ENCODE assay signal across 18 cellular contexts in the genomic region with DNA sequence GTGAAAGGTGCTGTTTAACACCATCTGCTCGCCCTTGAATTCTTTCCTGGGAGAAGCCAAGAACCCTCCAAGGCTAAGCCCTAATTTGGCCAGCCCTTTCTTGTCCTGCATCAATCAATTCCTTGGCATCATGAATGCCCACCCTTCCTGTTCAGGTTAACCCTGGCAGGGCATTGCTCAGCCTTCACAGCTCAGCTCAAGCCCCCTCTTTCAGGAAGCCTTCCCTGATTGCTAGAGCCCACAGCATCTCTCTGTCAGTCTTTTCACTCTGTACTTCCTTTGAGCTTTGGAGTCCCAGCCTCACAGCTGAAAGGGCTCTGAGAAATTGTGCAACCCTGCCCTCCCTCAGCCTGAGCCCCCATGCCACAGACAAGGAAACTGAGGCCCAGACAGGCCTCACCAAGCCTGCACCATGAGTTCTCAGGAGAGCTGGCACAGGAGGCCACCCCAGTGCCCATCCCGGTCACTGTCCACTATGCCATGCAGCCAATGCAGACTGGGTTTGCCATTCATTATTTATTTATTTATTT. TPM values are rescaled to one million over a fixed set of nuclear protein-coding genes. Genes with fewer than 3 reads are reported as not detected.
DNase-seq lines count a peak whose midpoint lies in the region; ATAC-seq, FAIRE-seq and TF ChIP-seq lines count a peak whose summit lies in the region.
"Had no signal": no experiment of that assay in that cellular context is flagged by ENCODE, and none has a peak within 500 bp of the region (broad histone marks: within the 10 kb centered on the region; RNA-seq: fewer than 3 reads in every experiment).

No MANE protein-coding gene starts in this region.

- CTCF ChIA-PET in Caco-2 (lab: Charles Lee) = no interaction called here
- CTCF ChIA-PET in Panc1 (lab: Charles Lee) = no interaction called here

- H3K9me3 Mint-ChIP-seq in activated naive CD4-positive, alpha-beta T cell treated with anti-CD3 and anti-CD28 coated beads, Interleukin-2, amount 50 U/mL, for 24 hours = no peaks in the 10 kb centered on the region
- H3K9me3 Mint-ChIP-seq in Caco-2 (ENCODE audit: unreplicated experiment) = no peaks in the 10 kb centered on the region
- H3K9me3 Mint-ChIP-seq: CD4-positive, CD25-positive, alpha-beta regulatory T cell had no signal

- H3K4me1 Mint-ChIP-seq in activated naive CD4-positive, alpha-beta T cell treated with anti-CD3 and anti-CD28 coated beads, Interleukin-2, amount 50 U/mL, for 24 hours = peaks cover 12% of the 10 kb centered on the region
- peaks cover 21% of the 10 kb centered on the region for H3K4me1 Mint-ChIP-seq in Caco-2 (ENCODE audit: low read depth, unreplicated experiment)

- H3K9me3 ChIP-seq in Caco-2 = no peaks in the 10 kb centered on the region
- H3K9me3 ChIP-seq in Panc1 (ENCODE audit: control insufficient read depth, insufficient read depth, low read depth, low read length) = no peaks in the 10 kb centered on the region
- H3K9me3 ChIP-seq: BLaER1 treated with 17β-estradiol and CSF1 and Interleukin-3, amounts not matched to agents 10 nM and 100 nM had no signal

- ATAC-seq in Panc1 = no peak
- ATAC-seq: GM12878, HCT116 had no signal

- H3K4me1 ChIP-seq in Caco-2 = peaks cover 33% of the 10 kb centered on the region
- H3K4me1 ChIP-seq in Panc1 (ENCODE audit: control insufficient read depth, insufficient read depth, low read length) = peaks cover 44% of the 10 kb centered on the region

- H3K36me3 Mint-ChIP-seq in activated naive CD4-positive, alpha-beta T cell treated with anti-CD3 and anti-CD28 coated beads, Interleukin-2, amount 50 U/mL, for 24 hours = peaks cover 3% of the 10 kb centered on the region
- H3K36me3 Mint-ChIP-seq in Caco-2 (ENCODE audit: insufficient read depth, unreplicated experiment) = peaks cover 7% of the 10 kb centered on the region
- H3K36me3 Mint-ChIP-seq: CD4-positive, CD25-positive, alpha-beta regulatory T cell had no signal

- in situ Hi-C loops in Panc1 (cut with HindIII; ENCODE audit: low pct_unique_long_range_greater_than_20kb, low sequenced_read_pairs) = no loop called here

- H3K27ac Mint-ChIP-seq in activated naive CD4-positive, alpha-beta T cell treated with anti-CD3 and anti-CD28 coated beads, Interleukin-2, amount 50 U/mL, for 24 hours = peak overlapping the region; percentile 51
- peak overlapping the region; percentile 50 for H3K27ac Mint-ChIP-seq in Caco-2 (ENCODE audit: unreplicated experiment)

- no peak for DNase-seq in activated naive CD4-positive, alpha-beta T cell (lab: John Stamatoyannopoulos, UW)
- DNase-seq in Caco-2 (no peak), Panc1 (ENCODE audit: low read depth, low spot score) (no peak), bronchial epithelial cell (ENCODE audit: low read depth) (no peak), NCI-H2196 (lab: John Stamatoyannopoulos, UW; ENCODE audit: unreplicated experiment) (no peak), foreskin melanocyte (no peak), lower leg skin (ENCODE audit: low spot score in 2 of 2) (no peak)
- DNase-seq: AML-193; Calu3; CD4-positive, CD25-positive, alpha-beta regulatory T cell; DMS 273 treated with DMSO at 0.1 percent for 48 hours had no signal

- no peak overlapping the region for H3K4me3 Mint-ChIP-seq in activated naive CD4-positive, alpha-beta T cell treated with anti-CD3 and anti-CD28 coated beads, Interleukin-2, amount 50 U/mL, for 24 hours
- H3K4me3 Mint-ChIP-seq in Caco-2 (ENCODE audit: unreplicated experiment) = no peak overlapping the region
- H3K4me3 Mint-ChIP-seq: CD4-positive, CD25-positive, alpha-beta regulatory T cell had no signal

- TF ChIP-seq POLR2A in lower leg skin (IDR thresholded peaks at IDR 0.05) = no peak

- H3K4me3 ChIP-seq in Caco-2 (ENCODE audit: low read depth, low read length) (no peak overlapping the region), Panc1 (ENCODE audit: low read depth in 2 of 2, low read length in 2 of 2) (no peak overlapping the region), bronchial epithelial cell (ENCODE audit: low read depth, low read length) (no peak overlapping the region), lower leg skin (ENCODE audit: low read depth, poor library complexity, severe bottlenecking) (no peak overlapping the region)
- H3K4me3 ChIP-seq: BLaER1 treated with 17β-estradiol and CSF1 and Interleukin-3, amounts not matched to agents 10 nM and 100 nM; GM12878 had no signal

- POLR2A ChIA-PET in Caco-2 (lab: Charles Lee) = no interaction called here
- POLR2A ChIA-PET in Panc1 (lab: Charles Lee) = no interaction called here

- peaks cover 2% of the 10 kb centered on the region for H3K27me3 Mint-ChIP-seq in activated naive CD4-positive, alpha-beta T cell treated with anti-CD3 and anti-CD28 coated beads, Interleukin-2, amount 50 U/mL, for 24 hours
- H3K27me3 Mint-ChIP-seq in Caco-2 (ENCODE audit: insufficient read depth, unreplicated experiment) = no peaks in the 10 kb centered on the region

- H3K27ac ChIP-seq in Panc1 (ENCODE audit: low read length) = peak overlapping the region; percentile 34; the same call in 1 of the 2 replicates
- H3K27ac ChIP-seq: 22Rv1; BLaER1 treated with 17β-estradiol and CSF1 and Interleukin-3, amounts not matched to agents 10 nM and 100 nM had no signal

- FAIRE-seq in bronchial epithelial cell (lab: Jason Lieb, UNC) = peak; percentile 60
- FAIRE-seq: GM18507, H54 had no signal

- 90 to 92% methylated on average over 2 of the region's 2 CpGs for WGBS in lower leg skin, 2 donors

- no peaks in the 10 kb centered on the region for H3K36me3 ChIP-seq in Caco-2 (ENCODE audit: control insufficient read depth, insufficient read depth, low read length)
- no peaks in the 10 kb centered on the region for H3K36me3 ChIP-seq in Panc1 (ENCODE audit: control insufficient read depth, insufficient read depth, low read length)
- H3K36me3 ChIP-seq in bronchial epithelial cell (ENCODE audit: control insufficient read depth, insufficient read depth, low read length) = no peaks in the 10 kb centered on the region

- BruUV-seq in Caco-2 (replicated peaks; lab: Mats Ljungman, UMichigan) (no TSS peak), Panc1 (replicated peaks; lab: Mats Ljungman, UMichigan) (no TSS peak)

- no peak for TF ChIP-seq CTCF in Caco-2 (IDR thresholded peaks at IDR 0.05; ENCODE audit: insufficient read depth in 1 of 2, low read depth in 1 of 2, low read length in 1 of 2, severe bottlenecking in 1 of 2, unreplicated experiment in 1 of 2)
- no peak for TF ChIP-seq CTCF in Panc1 (IDR thresholded peaks at IDR 0.05)
- TF ChIP-seq CTCF in bronchial epithelial cell (IDR thresholded peaks at IDR 0.05; ENCODE audit: insufficient read depth, low read length, severe bottlenecking) = no peak
- TF ChIP-seq CTCF in lower leg skin (IDR thresholded peaks at IDR 0.05) = no peak

- H3K27me3 ChIP-seq in Caco-2 (replicated peaks; ENCODE audit: control insufficient read depth, insufficient read depth, low read length) = no peaks in the 10 kb centered on the region
- H3K27me3 ChIP-seq in Panc1 (ENCODE audit: control insufficient read depth, insufficient read depth, low read length) = no peaks in the 10 kb centered on the region
- no peaks in the 10 kb centered on the region for H3K27me3 ChIP-seq in bronchial epithelial cell (ENCODE audit: control insufficient read depth, insufficient read depth, low read length)
- H3K27me3 ChIP-seq: BLaER1 treated with 17β-estradiol and CSF1 and Interleukin-3, amounts not matched to agents 10 nM and 100 nM had no signal

- intact Hi-C loops in Caco-2 (cut with micrococcal nuclease; ENCODE audit: unreplicated experiment) (no loop called here), Panc1 (cut with micrococcal nuclease; ENCODE audit: unreplicated experiment) (no loop called here), lower leg skin (cut with DNase I; ENCODE audit: low total_unique reads) (no loop called here)

RNA-seq across cellular contexts. Expression of a gene that starts 16.9 kb away (rescaled TPM):
- total RNA-seq in Caco-2 (2022) (1,668 and 1,699 TPM in 2 replicates), Panc1 (2021; ENCODE audit: unreplicated experiment) (885 TPM), bronchial epithelial cell (5,727 and 8,485 TPM in 2 replicates), lower leg skin (1,000 to 10,000 TPM; 2,414 to 3,362 (median 2,993) TPM)
- 1,559 TPM for polyA plus RNA-seq in Panc1 (2012; ENCODE audit: insufficient read length)

RNA-seq across cellular contexts. Expression of a gene that starts 47.3 kb away (rescaled TPM):
- 20.2 and 21.9 TPM in 2 replicates for total RNA-seq in Caco-2 (2022)
- total RNA-seq in Panc1 (2021; ENCODE audit: unreplicated experiment) = 17.8 TPM
- 47.0 TPM for polyA plus RNA-seq in Panc1 (2012; ENCODE audit: insufficient read length)
- total RNA-seq in bronchial epithelial cell = 0.26 and 2.0 TPM in 2 replicates
- total RNA-seq in lower leg skin = 10 to 100 TPM; 25.5 to 51.3 (median 38.9) TPM

RNA-seq across cellular contexts. Expression of a gene that starts 57.7 kb away (rescaled TPM):
- total RNA-seq in Caco-2 (2022) (7.2 and 8.3 TPM in 2 replicates), Panc1 (2021; ENCODE audit: unreplicated experiment) (78.0 TPM), bronchial epithelial cell (1.1 and 5.6 TPM in 2 replicates), lower leg skin (10 to 100 TPM; 12.2 to 22.3 (median 17.5) TPM)
- polyA plus RNA-seq in Panc1 (2012; ENCODE audit: insufficient read length) = 109 TPM
